In the genomic region with DNA sequence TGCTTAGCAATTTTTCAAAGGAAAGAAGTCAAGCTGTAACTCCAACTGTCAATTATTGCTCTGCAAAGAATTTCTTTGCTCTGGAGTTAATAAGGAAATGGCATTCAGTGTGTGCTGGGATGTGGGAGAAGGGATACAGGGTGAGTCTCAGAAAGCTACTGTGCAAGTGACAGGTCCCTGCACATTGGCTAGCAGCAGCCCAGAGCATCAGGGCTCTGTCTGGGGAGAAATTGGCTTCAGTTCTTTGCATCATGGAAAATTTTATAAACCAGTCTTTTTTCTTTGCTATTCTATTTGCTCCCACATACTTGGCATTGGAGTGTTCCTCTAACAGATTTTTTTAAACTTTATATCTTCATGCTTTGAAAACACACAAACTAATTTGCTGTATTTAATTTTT, we compare ENCODE assay signal across 27 cellular contexts. TPM values are rescaled to one million over a fixed set of nuclear protein-coding genes. Genes with fewer than 3 reads are reported as not detected.
DNase-seq lines count a peak whose midpoint lies in the region; ATAC-seq and TF ChIP-seq lines count a peak whose summit lies in the region.
"Had no signal": no experiment of that assay in that cellular context is flagged by ENCODE, and none has a peak within 500 bp of the region (broad histone marks: within the 10 kb centered on the region; RNA-seq: fewer than 3 reads in every experiment).

No MANE protein-coding gene starts in this region.

- no peaks in the 10 kb centered on the region for H3K9me3 ChIP-seq in BE2C
- H3K9me3 ChIP-seq: gastrocnemius medialis, pancreas, stomach, tibial nerve had no signal

- no peak for TF ChIP-seq CTCF in BE2C (IDR thresholded peaks at IDR 0.05; ENCODE audit: low read depth, low read length)

- DNase-seq in NCI-H1417 (lab: John Stamatoyannopoulos, UW) (peak in 2 of 3 experiments; percentile 37 to 48), NCI-H1417 treated with DMSO at 0.1 percent for 48 hours (lab: John Stamatoyannopoulos, UW) (no peak), BE2C (peak; percentile 19), NCI-H345 treated with DMSO at 0.1 percent for 48 hours (lab: John Stamatoyannopoulos, UW; ENCODE audit: unreplicated experiment) (peak; percentile 30), cerebellar cortex (ENCODE audit: low spot score) (peak; percentile 83), GM19240 (ENCODE audit: insufficient read length, low spot score) (no peak)
- DNase-seq: activated CD4-positive, alpha-beta memory T cell treated with anti-CD3 and anti-CD28 coated beads for 36 hours; activated CD8-positive, alpha-beta memory T cell treated with anti-CD3 and anti-CD28 coated beads, Interleukin-2, amount 50 U/mL, for 48 hours; activated naive CD4-positive, alpha-beta T cell treated with anti-CD3 and anti-CD28 coated beads, Interleukin-2, amount 50 U/mL, for 16 hours; CD4-positive, alpha-beta T cell; gastrocnemius medialis; GF-D8; hippocampal formation; NCI-H1436; NCI-H526; pancreas; small intestine; stimulated activated CD8-positive, alpha-beta memory T cell treated with anti-CD3 and anti-CD28 coated beads, Interleukin-4, amount 100 ng/mL, for 48 hours; stomach had no signal

- H3K27me3 ChIP-seq in BE2C = no peaks in the 10 kb centered on the region
- H3K27me3 ChIP-seq: cardiac muscle cell had no signal

- no peak overlapping the region for H3K4me3 ChIP-seq in BE2C (ENCODE audit: low read depth, low read length)
- H3K4me3 ChIP-seq: cardiac muscle cell, gastrocnemius medialis, K562, pancreas, stomach, tibial nerve had no signal

- no peaks in the 10 kb centered on the region; the same call in 1 of the 2 replicates for H3K4me1 ChIP-seq in BE2C
- H3K4me1 ChIP-seq: gastrocnemius medialis, pancreas had no signal

- ATAC-seq in HG03571 (IDR thresholded peaks at IDR 0.05; ENCODE audit: unreplicated experiment) (no peak), GM18517 (IDR thresholded peaks at IDR 0.05; ENCODE audit: unreplicated experiment) (no peak)
- ATAC-seq: activated CD4-positive, CD25-positive, alpha-beta regulatory T cell treated with anti-CD3 and anti-CD28 coated beads, Interleukin-2, amount 50 U/mL, for 24 hours; activated T-helper 17 cell treated with anti-CD3 and anti-CD28 coated beads, Interleukin-2, amount 50 U/mL, for 72 hours; gastrocnemius medialis; HCT116; K562 had no signal

- no peaks in the 10 kb centered on the region for H3K36me3 ChIP-seq in BE2C
- H3K36me3 ChIP-seq: cardiac muscle cell, gastrocnemius medialis, pancreas, stomach, tibial nerve had no signal

RNA-seq across cellular contexts. Expression of a gene that starts 1.1 kb away (rescaled TPM):
- 36.3 TPM for polyA plus RNA-seq in BE2C (2012; ENCODE audit: insufficient read depth, insufficient read length, low read depth)
- polyA plus RNA-seq: cardiac muscle cell, K562 had no signal

Comparison
In these comparisons a context has a peak if more than half of its experiments do, and no peak if none do; other contexts are left out.
1. DNase-seq: peak in NCI-H1417 (2 of 3), BE2C (single experiment), NCI-H345 treated with DMSO at 0.1 percent for 48 hours (single experiment) and cerebellar cortex (single experiment); none in NCI-H1417 treated with DMSO at 0.1 percent for 48 hours (single experiment) and GM19240 (single experiment).